ENCODE assay signal across 9 cellular contexts in the genomic region with DNA sequence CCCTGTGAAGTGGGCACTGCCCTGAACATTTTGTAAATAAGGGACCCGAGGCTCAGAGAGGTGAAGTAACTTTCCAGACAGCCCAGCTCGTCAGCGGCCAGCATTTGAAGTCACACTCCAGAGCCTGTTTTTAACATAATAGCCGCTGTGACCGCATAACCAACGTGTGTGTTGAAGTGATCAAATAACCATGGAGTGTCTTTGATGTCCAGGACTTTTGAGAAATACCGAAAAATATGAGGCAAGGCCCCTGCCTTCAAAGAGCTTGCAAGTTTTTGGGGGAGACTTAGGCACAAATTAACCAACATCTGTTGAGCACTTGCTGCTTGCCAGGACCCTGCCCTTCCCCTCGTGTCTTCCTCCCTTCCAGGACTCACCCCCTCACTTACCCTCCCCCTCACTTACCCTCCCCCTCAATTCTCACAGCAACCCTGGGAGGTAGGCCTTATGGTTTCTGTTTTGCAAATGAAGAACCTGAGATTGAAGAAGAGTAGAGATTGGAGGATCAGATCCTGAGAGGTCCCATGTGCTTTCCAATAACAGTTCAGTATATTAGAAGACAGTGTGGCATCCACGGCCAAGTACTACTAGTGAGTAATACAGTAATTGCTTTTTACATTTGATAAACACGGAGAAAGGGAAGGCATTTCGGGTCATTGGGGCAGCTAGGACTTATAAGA. TPM values are rescaled to one million over a fixed set of nuclear protein-coding genes. Genes with fewer than 3 reads are reported as not detected.
DNase-seq lines count a peak whose midpoint lies in the region; ATAC-seq, FAIRE-seq and TF ChIP-seq lines count a peak whose summit lies in the region.
"Had no signal": no experiment of that assay in that cellular context is flagged by ENCODE, and none has a peak within 500 bp of the region (broad histone marks: within the 10 kb centered on the region; RNA-seq: fewer than 3 reads in every experiment).

No MANE protein-coding gene starts in this region.

- TF ChIP-seq CTCF in hepatocyte (IDR thresholded peaks at IDR 0.05; ENCODE audit: poor library complexity) (no peak), gastrocnemius medialis (IDR thresholded peaks at IDR 0.05 in 4 of 5, conservative IDR thresholded peaks at IDR 0.05 in 1 of 5) (no peak)

- peak overlapping the region; percentile 97 for H3K9ac ChIP-seq in adipocyte (ENCODE audit: low read length)

- no peak for FAIRE-seq in HTR-8/SVneo (lab: Jason Lieb, UNC)

- H3K4me1 ChIP-seq in SJSA1 (replicated peaks) (peaks cover 23% of the 10 kb centered on the region), adipocyte (ENCODE audit: control insufficient read depth, insufficient read depth, low read length) (peaks cover 33% of the 10 kb centered on the region), hepatocyte (ENCODE audit: insufficient read depth) (peaks cover 11% of the 10 kb centered on the region), gastrocnemius medialis (peaks cover 37 to 43% of the 10 kb centered on the region in 2 donors)

- H3K9me2 ChIP-seq in hepatocyte (replicated peaks; ENCODE audit: insufficient read depth) = no peaks in the 10 kb centered on the region

- TF ChIP-seq POLR2A in gastrocnemius medialis (IDR thresholded peaks at IDR 0.05) = no peak

- H3K27me3 ChIP-seq in SJSA1 (replicated peaks) (no peaks in the 10 kb centered on the region), adipocyte (replicated peaks; ENCODE audit: control insufficient read depth, insufficient read depth, low read length) (no peaks in the 10 kb centered on the region), hepatocyte (no peaks in the 10 kb centered on the region), gastrocnemius medialis (no peaks in the 10 kb centered on the region)

- peaks cover 20% of the 10 kb centered on the region; the same call in 1 of the 2 replicates for H3K36me3 ChIP-seq in SJSA1
- H3K36me3 ChIP-seq in adipocyte (ENCODE audit: control insufficient read depth, insufficient read depth, low read length, severe bottlenecking) = peaks cover 14% of the 10 kb centered on the region
- no peaks in the 10 kb centered on the region for H3K36me3 ChIP-seq in hepatocyte (replicated peaks; ENCODE audit: insufficient read depth, low read depth)
- peaks cover 0 to 4% of the 10 kb centered on the region in 2 donors for H3K36me3 ChIP-seq in gastrocnemius medialis
- H3K36me3 ChIP-seq: neutrophil had no signal

- DNase-seq in DMS53 (lab: John Stamatoyannopoulos, UW) (peak; percentile 70), HTR-8/SVneo (ENCODE audit: insufficient read length, low spot score) (peak; percentile 62), SJSA1 (ENCODE audit: low read depth in 1 of 2, low spot score in 2 of 2) (peak; percentile 51 to 74), adipocyte (ENCODE audit: low read depth) (peak; percentile 88), hepatocyte (ENCODE audit: low spot score) (peak; percentile 37), gastrocnemius medialis (peak; percentile 12 to 47), mucosa of gallbladder (ENCODE audit: low spot score) (no peak)

- no peaks in the 10 kb centered on the region for H4K20me1 ChIP-seq in hepatocyte (ENCODE audit: insufficient read depth, poor library complexity, severe bottlenecking)

- peak overlapping the region; percentile 59 for H3K4me3 ChIP-seq in SJSA1
- H3K4me3 ChIP-seq in adipocyte (ENCODE audit: low read length) = peak overlapping the region; percentile 95
- no peak overlapping the region for H3K4me3 ChIP-seq in hepatocyte
- peak overlapping the region; percentile 74 to 96 (median 80) for H3K4me3 ChIP-seq in gastrocnemius medialis

- peak; percentile 48 for ATAC-seq in GM21423 (IDR thresholded peaks at IDR 0.05; ENCODE audit: unreplicated experiment)
- peak; percentile 51 to 67 for ATAC-seq in gastrocnemius medialis

- H3K27ac ChIP-seq in SJSA1 (peak overlapping the region; percentile 76), hepatocyte (no peak overlapping the region), gastrocnemius medialis (peak overlapping the region; percentile 93 to 100 (median 96))
- H3K27ac ChIP-seq: neutrophil had no signal

- peaks cover 30% of the 10 kb centered on the region for H3K79me2 ChIP-seq in hepatocyte

- H3K9me3 ChIP-seq in SJSA1 (replicated peaks) (no peaks in the 10 kb centered on the region), adipocyte (ENCODE audit: control insufficient read depth, low read length) (no peaks in the 10 kb centered on the region), hepatocyte (ENCODE audit: low read depth) (no peaks in the 10 kb centered on the region), gastrocnemius medialis (no peaks in the 10 kb centered on the region)
- H3K9me3 ChIP-seq: neutrophil had no signal

- intact Hi-C loops in gastrocnemius medialis (cut with DNase I; ENCODE audit: low total_unique reads) = loop anchor here (2.0 to 10.0 kb wide), 4 partner anchors 28 to 1798 kb away; partner anchors contain the start of genes CSDE1 and LRIG2

- in situ Hi-C loops in gastrocnemius medialis (cut with MboI; ENCODE audit: low sequenced_read_pairs in 4 of 4) = loop anchor here in 1 of 4 donors (5.0 kb wide), 1 partner anchor 35 kb away; no protein-coding TSS in a partner anchor

- WGBS in hepatocyte (ENCODE audit: low lambda C conversion rate, missing lambda C conversion rate) = 22% methylated on average over 11 of the region's 11 CpGs

- H3K4me2 ChIP-seq in hepatocyte = peak overlapping the region; percentile 96

- peak overlapping the region; percentile 97 for H2AFZ ChIP-seq in hepatocyte

RNA-seq across cellular contexts. Expression of gene SLC16A1, which starts 1.3 kb away (rescaled TPM):
- 82.0 and 106 TPM in 2 replicates for total RNA-seq in SJSA1 (2014; rRNA removed; shearing (Covaris generic))
- 55.1 and 58.6 TPM in 2 replicates for total RNA-seq in hepatocyte
- polyA plus RNA-seq in hepatocyte = 35.0 and 43.7 TPM in 2 replicates
- 10 to 100 TPM; 26.5 to 41.6 (median 36.2) TPM for total RNA-seq in gastrocnemius medialis
- total RNA-seq in mucosa of gallbladder = 21.5 TPM
